Comparison of ENCODE assay signal across 8 cellular contexts in genomic region chr6:116682334-116682712, GRCh38. TPM values are rescaled to one million over a fixed set of nuclear protein-coding genes. Genes with fewer than 3 reads are reported as not detected.
DNase-seq lines count a peak whose midpoint lies in the region; ATAC-seq and TF ChIP-seq lines count a peak whose summit lies in the region.

No MANE protein-coding gene starts in this region.

- peak overlapping the region; percentile 95 to 99 (median 98) for H3K4me3 Mint-ChIP-seq in CD8-positive, alpha-beta memory T cell
- peak overlapping the region; percentile 99 for H3K4me3 Mint-ChIP-seq in T-helper 1 cell treated with Interleukin-12 subunit alpha and Interleukin-12 subunit beta and Interleukin-4 antibody, amounts not matched to agents 30 μg/mL and 1 μg/mL, for 36 hours
- peak overlapping the region; percentile 84 to 100 (median 97) for H3K4me3 Mint-ChIP-seq in naive B cell

- H3K36me3 ChIP-seq in CD8-positive, alpha-beta memory T cell (ENCODE audit: insufficient read depth, low read length), result peaks cover 5% of the 10 kb centered on the region
- no peaks in the 10 kb centered on the region for H3K36me3 ChIP-seq in vagina

- H3K4me1 ChIP-seq in CD8-positive, alpha-beta memory T cell (ENCODE audit: insufficient read depth, low read length), result peaks cover 16% of the 10 kb centered on the region
- H3K4me1 ChIP-seq in vagina, result peaks cover 17% of the 10 kb centered on the region

- POLR2A ChIA-PET in CD8-positive, alpha-beta memory T cell (lab: Charles Lee), result interaction anchor here (0.9 to 2.5 kb wide), 5 partner anchors 13 to 582 kb away, joined by 3 to 18 read pairs (median 4); partner anchors contain the start of genes NT5DC1, RWDD1, TSPYL1 and ZUP1

- peak overlapping the region; percentile 43 for H3K27ac ChIP-seq in CD8-positive, alpha-beta memory T cell (ENCODE audit: low read depth, low read length)
- peak overlapping the region; percentile 87 for H3K27ac ChIP-seq in vagina

- no peak for TF ChIP-seq CTCF in choroid plexus epithelial cell (conservative IDR thresholded peaks at IDR 0.05; ENCODE audit: low read depth, low read length)
- no peak for TF ChIP-seq CTCF in vagina (IDR thresholded peaks at IDR 0.05)

- ATAC-seq in GM18870 (IDR thresholded peaks at IDR 0.05; ENCODE audit: unreplicated experiment) (peak; percentile 33), naive B cell (ENCODE audit: low read depth in 2 of 2) (peak; percentile 15 to 17)

- H3K27ac Mint-ChIP-seq in CD8-positive, alpha-beta memory T cell, result peak overlapping the region; percentile 91 to 100 (median 94)
- peak overlapping the region; percentile 53 for H3K27ac Mint-ChIP-seq in T-helper 1 cell treated with Interleukin-12 subunit alpha and Interleukin-12 subunit beta and Interleukin-4 antibody, amounts not matched to agents 30 μg/mL and 1 μg/mL, for 36 hours
- peak overlapping the region in 5 of 6 donors; percentile 87 to 99 (median 94) for H3K27ac Mint-ChIP-seq in naive B cell

- H3K4me1 Mint-ChIP-seq in CD8-positive, alpha-beta memory T cell, result peaks cover 59 to 69% (median 66%) of the 10 kb centered on the region in 3 donors
- peaks cover 25% of the 10 kb centered on the region for H3K4me1 Mint-ChIP-seq in T-helper 1 cell treated with Interleukin-12 subunit alpha and Interleukin-12 subunit beta and Interleukin-4 antibody, amounts not matched to agents 30 μg/mL and 1 μg/mL, for 36 hours (ENCODE audit: low read depth)
- H3K4me1 Mint-ChIP-seq in naive B cell, result peaks cover 44 to 60% (median 48%) of the 10 kb centered on the region in 3 donors

- no peaks in the 10 kb centered on the region for H3K27me3 Mint-ChIP-seq in CD8-positive, alpha-beta memory T cell
- H3K27me3 Mint-ChIP-seq in T-helper 1 cell treated with Interleukin-12 subunit alpha and Interleukin-12 subunit beta and Interleukin-4 antibody, amounts not matched to agents 30 μg/mL and 1 μg/mL, for 36 hours (ENCODE audit: low read depth), result no peaks in the 10 kb centered on the region
- H3K27me3 Mint-ChIP-seq in naive B cell, result no peaks in the 10 kb centered on the region

- H3K36me3 Mint-ChIP-seq in CD8-positive, alpha-beta memory T cell, result peaks cover 12 to 40% (median 15%) of the 10 kb centered on the region in 3 donors
- H3K36me3 Mint-ChIP-seq in T-helper 1 cell treated with Interleukin-12 subunit alpha and Interleukin-12 subunit beta and Interleukin-4 antibody, amounts not matched to agents 30 μg/mL and 1 μg/mL, for 36 hours (ENCODE audit: low read depth), result peaks cover 17% of the 10 kb centered on the region
- peaks cover 12 to 14% of the 10 kb centered on the region in 2 donors for H3K36me3 Mint-ChIP-seq in naive B cell

- TF ChIP-seq POLR2A in vagina (IDR thresholded peaks at IDR 0.05), result no peak

- intact Hi-C loops in vagina (cut with DNase I), result no loop called here

- peak; percentile 19 to 65 (median 38) for DNase-seq in CD8-positive, alpha-beta memory T cell
- peak; percentile 19 for DNase-seq in HT-29 (ENCODE audit: low spot score)
- peak; percentile 73 for DNase-seq in choroid plexus epithelial cell (ENCODE audit: low read depth)
- DNase-seq in naive B cell, result peak; percentile 24
- no peak for DNase-seq in vagina (ENCODE audit: extremely low spot score in 2 of 2)
- no peak for DNase-seq in NCI-H1694 treated with DMSO at 0.1 percent for 48 hours (lab: John Stamatoyannopoulos, UW)

- no peaks in the 10 kb centered on the region for H3K27me3 ChIP-seq in CD8-positive, alpha-beta memory T cell (ENCODE audit: insufficient read depth, low read length, poor library complexity, severe bottlenecking)
- no peaks in the 10 kb centered on the region for H3K27me3 ChIP-seq in vagina

- H3K4me3 ChIP-seq in CD8-positive, alpha-beta memory T cell (ENCODE audit: low read length), result peak overlapping the region; percentile 20
- peak overlapping the region; percentile 33 for H3K4me3 ChIP-seq in choroid plexus epithelial cell (ENCODE audit: low read depth, low read length)
- H3K4me3 ChIP-seq in vagina, result peak overlapping the region; percentile 80 to 90

- no peaks in the 10 kb centered on the region for H3K9me3 ChIP-seq in CD8-positive, alpha-beta memory T cell (ENCODE audit: low read length)
- H3K9me3 ChIP-seq in vagina, result no peaks in the 10 kb centered on the region

- CTCF ChIA-PET in CD8-positive, alpha-beta memory T cell (lab: Charles Lee), result no interaction called here

- H3K9me3 Mint-ChIP-seq in CD8-positive, alpha-beta memory T cell, result no peaks in the 10 kb centered on the region
- H3K9me3 Mint-ChIP-seq in T-helper 1 cell treated with Interleukin-12 subunit alpha and Interleukin-12 subunit beta and Interleukin-4 antibody, amounts not matched to agents 30 μg/mL and 1 μg/mL, for 36 hours, result no peaks in the 10 kb centered on the region
- peaks cover 0 to 2% (median 0%) of the 10 kb centered on the region in 7 donors for H3K9me3 Mint-ChIP-seq in naive B cell

RNA-seq across cellular contexts. Expression of gene KPNA5, which starts 1.3 kb away (rescaled TPM):
- total RNA-seq in CD8-positive, alpha-beta memory T cell, result 10 to 100 TPM; 11.3 to 13.5 TPM
- 12.0 TPM for polyA plus RNA-seq in CD8-positive, alpha-beta memory T cell
- total RNA-seq in HT-29 (2014; rRNA removed; shearing (Covaris generic)), result 1.6 and 2.6 TPM in 2 replicates
- 10 to 100 TPM; 15.7 to 20.6 (median 17.4) TPM for polyA plus RNA-seq in naive B cell (ENCODE audit: low read depth in 6 of 6)
- total RNA-seq in vagina, result 7.9 TPM

RNA-seq across cellular contexts. Expression of gene ZUP1, which starts 13.8 kb away (rescaled TPM):
- 10 to 100 TPM; 16.3 to 16.7 TPM for total RNA-seq in CD8-positive, alpha-beta memory T cell
- polyA plus RNA-seq in CD8-positive, alpha-beta memory T cell, result 4.3 TPM
- total RNA-seq in HT-29 (2014; rRNA removed; shearing (Covaris generic)), result 6.0 and 6.1 TPM in 2 replicates
- polyA plus RNA-seq in naive B cell (ENCODE audit: low read depth in 6 of 6), result 1 to 10 TPM; 5.8 to 9.2 (median 6.7) TPM
- 13.0 TPM for total RNA-seq in vagina

Comparison
In these comparisons a context has a peak if more than half of its experiments do, and no peak if none do; other contexts are left out.
1. DNase-seq: peak in CD8-positive, alpha-beta memory T cell (5 of 5), HT-29 (single experiment), choroid plexus epithelial cell (single experiment) and naive B cell (single experiment); none in vagina (0 of 2) and NCI-H1694 treated with DMSO at 0.1 percent for 48 hours (single experiment).
2. H3K4me3 ChIP-seq: peak in every context shown above with its lines; median percentile 85 in vagina; 33 in choroid plexus epithelial cell; 20 in CD8-positive, alpha-beta memory T cell.
3. Peak in every context shown above with its lines, with median percentiles within 50 percentile points of each other: H3K27ac Mint-ChIP-seq and H3K4me3 Mint-ChIP-seq.